ENCODE assay signal across 8 cellular contexts in the genomic region with DNA sequence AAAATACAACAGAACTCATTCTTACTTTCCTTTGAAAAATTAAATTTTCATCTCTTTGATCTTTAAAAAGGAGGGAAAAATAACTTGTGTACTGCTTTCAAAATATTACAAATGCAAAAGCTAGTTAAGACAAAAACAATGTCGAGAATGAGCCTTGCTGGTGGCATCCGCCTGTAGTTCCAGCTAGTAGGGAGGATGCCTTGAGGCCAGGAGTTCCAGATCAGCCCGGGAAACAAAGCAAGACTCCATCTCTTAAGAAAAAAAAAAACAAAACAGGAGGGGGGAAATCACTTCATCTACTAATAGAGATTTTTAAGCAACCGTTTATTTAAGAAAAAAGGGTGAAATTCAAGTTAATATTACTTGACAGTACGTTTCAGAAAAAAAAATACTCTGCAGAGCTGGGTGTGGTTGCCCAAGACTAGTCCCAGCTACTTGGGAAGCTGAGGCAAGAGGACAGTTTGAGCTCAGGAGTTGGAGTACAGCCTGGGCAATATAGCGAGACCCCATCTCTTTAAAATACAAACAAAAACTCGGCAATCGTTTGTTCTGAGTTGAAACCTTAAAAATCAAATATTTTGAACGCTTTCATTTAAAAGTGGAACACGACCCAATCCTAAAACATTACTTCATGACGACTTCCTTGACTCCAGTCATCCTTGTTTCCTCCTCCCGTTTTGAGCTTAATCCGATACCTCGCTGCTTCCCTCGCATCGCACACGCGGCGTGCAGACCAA. TPM values are rescaled to one million over a fixed set of nuclear protein-coding genes. Genes with fewer than 3 reads are reported as not detected.
DNase-seq lines count a peak whose midpoint lies in the region; ATAC-seq lines count a peak whose summit lies in the region.

No MANE protein-coding gene starts in this region.

- H3K4me1 Mint-ChIP-seq in natural killer cell treated with Interleukin-12 subunit alpha and Interleukin-12 subunit beta and Interleukin-15 and Interleukin-18, amount 100 ng/mL, for 72 hours (ENCODE audit: low read depth in 2 of 2), result peaks cover 32 to 53% of the 10 kb centered on the region in 2 donors

- peaks cover 32% of the 10 kb centered on the region for H4K20me1 ChIP-seq in Karpas-422 (ENCODE audit: insufficient read depth, low read depth, low read length)

- H3K4me3 Mint-ChIP-seq in natural killer cell treated with Interleukin-12 subunit alpha and Interleukin-12 subunit beta and Interleukin-15 and Interleukin-18, amount 100 ng/mL, for 72 hours, result peak overlapping the region; percentile 87

- H3K36me3 Mint-ChIP-seq in natural killer cell treated with Interleukin-12 subunit alpha and Interleukin-12 subunit beta and Interleukin-15 and Interleukin-18, amount 100 ng/mL, for 72 hours, result no peaks in the 10 kb centered on the region

- H2AFZ ChIP-seq in Karpas-422 (ENCODE audit: low read length), result no peak overlapping the region

- H3K9me2 ChIP-seq in Karpas-422 (replicated peaks; ENCODE audit: insufficient read depth, low read length), result no peaks in the 10 kb centered on the region

- H3K9me3 ChIP-seq in Karpas-422 (ENCODE audit: low read length), result no peaks in the 10 kb centered on the region

- DNase-seq in DMS153 (lab: John Stamatoyannopoulos, UW) (peak; percentile 34), Karpas-422 (no peak), dedifferentiated amniotic fluid mesenchymal stem cell (ENCODE audit: extremely low spot score) (peak; percentile 77), NCI-H1105 treated with DMSO at 0.1 percent for 48 hours (lab: John Stamatoyannopoulos, UW) (no peak), D341Med (ENCODE audit: low spot score) (no peak), SHP77 treated with DMSO at 0.1 percent for 48 hours (lab: John Stamatoyannopoulos, UW) (no peak)
- DNase-seq in natural killer cell treated with Interleukin-12 subunit alpha and Interleukin-12 subunit beta and Interleukin-15 and Interleukin-18, amount 100 ng/mL, for 72 hours (ENCODE audit: low spot score), result no peak

- H3K4me3 ChIP-seq in Karpas-422 (ENCODE audit: low read length), result peak overlapping the region; percentile 82

- H3K9ac ChIP-seq in Karpas-422 (ENCODE audit: low read length), result peak overlapping the region; percentile 86

- H3K27me3 ChIP-seq in Karpas-422 (ENCODE audit: low read length), result no peaks in the 10 kb centered on the region

- 0 out of 2 replicates have a peak overlapping the region, but pooled peaks have one; percentile 76 for H3K27ac ChIP-seq in Karpas-422 (ENCODE audit: low read length)

- no peaks in the 10 kb centered on the region for H3K9me3 Mint-ChIP-seq in natural killer cell treated with Interleukin-12 subunit alpha and Interleukin-12 subunit beta and Interleukin-15 and Interleukin-18, amount 100 ng/mL, for 72 hours

- H3K27me3 Mint-ChIP-seq in natural killer cell treated with Interleukin-12 subunit alpha and Interleukin-12 subunit beta and Interleukin-15 and Interleukin-18, amount 100 ng/mL, for 72 hours, result no peaks in the 10 kb centered on the region

- peaks cover 18% of the 10 kb centered on the region for H3K4me1 ChIP-seq in Karpas-422 (ENCODE audit: low read length)

- ATAC-seq in natural killer cell treated with Interleukin-12 subunit alpha and Interleukin-12 subunit beta and Interleukin-15 and Interleukin-18, amount 100 ng/mL, for 72 hours, result no peak
- no peak for ATAC-seq in GM21576 (IDR thresholded peaks at IDR 0.05; ENCODE audit: unreplicated experiment)

- H3K4me2 ChIP-seq in Karpas-422 (ENCODE audit: low read depth, low read length, poor library complexity, severe bottlenecking), result peak overlapping the region; percentile 85

- H3K36me3 ChIP-seq in Karpas-422 (ENCODE audit: insufficient read depth, low read length), result peaks cover 27% of the 10 kb centered on the region; the same call in 1 of the 2 replicates

- H3K27ac Mint-ChIP-seq in natural killer cell treated with Interleukin-12 subunit alpha and Interleukin-12 subunit beta and Interleukin-15 and Interleukin-18, amount 100 ng/mL, for 72 hours, result peak overlapping the region; percentile 68 to 90

- peaks cover 57% of the 10 kb centered on the region for H3K79me2 ChIP-seq in Karpas-422 (ENCODE audit: low read length)

RNA-seq across cellular contexts. Expression of gene KPNA1, which starts 1.2 kb away (rescaled TPM):
- total RNA-seq in Karpas-422 (2014; rRNA removed; shearing (Covaris generic); ENCODE audit: low replicate concordance), result 33.3 and 67.1 TPM in 2 replicates
- 10 to 100 TPM; 55.9 to 64.7 TPM for total RNA-seq in natural killer cell treated with Interleukin-12 subunit alpha and Interleukin-12 subunit beta and Interleukin-15 and Interleukin-18, amount 100 ng/mL, for 72 hours

RNA-seq across cellular contexts. Expression of gene PARP9, which starts 50.5 kb away (rescaled TPM):
- total RNA-seq in Karpas-422 (2014; rRNA removed; shearing (Covaris generic); ENCODE audit: low replicate concordance), result 19.8 and 24.4 TPM in 2 replicates
- 10 to 100 TPM; 45.5 to 61.7 TPM for total RNA-seq in natural killer cell treated with Interleukin-12 subunit alpha and Interleukin-12 subunit beta and Interleukin-15 and Interleukin-18, amount 100 ng/mL, for 72 hours

RNA-seq across cellular contexts. Expression of gene DTX3L, which starts 50.6 kb away (rescaled TPM):
- 38.7 and 55.8 TPM in 2 replicates for total RNA-seq in Karpas-422 (2014; rRNA removed; shearing (Covaris generic); ENCODE audit: low replicate concordance)
- total RNA-seq in natural killer cell treated with Interleukin-12 subunit alpha and Interleukin-12 subunit beta and Interleukin-15 and Interleukin-18, amount 100 ng/mL, for 72 hours, result 100 to 1,000 TPM in 1 of 2 donors, 10 to 100 TPM in 1; 56.4 to 110 TPM

Comparison
In these comparisons a context has a peak if more than half of its experiments do, and no peak if none do; other contexts are left out.
1. DNase-seq: peak in DMS153 (single experiment) and dedifferentiated amniotic fluid mesenchymal stem cell (single experiment); none in Karpas-422 (single experiment), natural killer cell treated with Interleukin-12 subunit alpha and Interleukin-12 subunit beta and Interleukin-15 and Interleukin-18, amount 100 ng/mL, for 72 hours (single experiment), NCI-H1105 treated with DMSO at 0.1 percent for 48 hours (single experiment), D341Med (single experiment) and SHP77 treated with DMSO at 0.1 percent for 48 hours (single experiment).